Comparison of ENCODE assay signal across 12 cellular contexts in the genomic region with DNA sequence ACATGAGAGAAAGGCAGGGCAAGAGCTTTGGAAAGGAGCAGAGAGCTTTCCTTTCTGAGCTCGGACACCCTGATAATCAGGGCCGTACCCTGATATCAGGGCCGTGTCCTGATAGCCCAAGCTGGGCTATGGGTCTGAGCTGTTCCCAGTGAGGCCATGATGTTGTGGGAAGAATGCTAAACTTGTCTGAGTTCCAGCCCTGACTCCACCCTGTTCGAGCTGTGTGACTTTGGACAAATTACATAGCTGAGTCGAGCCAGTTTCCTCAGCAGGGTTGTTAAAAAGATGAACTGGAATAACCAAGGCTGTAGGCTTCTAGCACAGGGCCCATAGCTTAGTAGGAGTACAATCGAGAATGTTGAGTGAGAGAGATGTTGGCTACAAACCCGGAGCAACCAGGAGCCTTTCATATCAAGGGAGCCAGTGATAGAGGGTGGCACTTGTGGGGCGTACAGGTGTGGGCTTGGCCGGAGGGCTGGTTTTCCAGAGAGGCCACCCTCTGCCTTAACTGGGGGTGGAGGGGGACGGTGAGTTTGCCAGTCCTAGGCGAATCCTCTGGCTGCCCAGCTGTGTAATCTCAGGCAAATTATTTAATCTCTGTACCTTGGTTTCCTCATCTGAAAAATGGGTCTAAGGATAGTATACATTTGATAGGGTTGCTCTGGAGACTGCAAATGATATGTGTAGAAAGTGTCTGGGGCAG. TPM values are rescaled to one million over a fixed set of nuclear protein-coding genes. Genes with fewer than 3 reads are reported as not detected.
A peak's percentile ranks its signal among the peaks of the same experiment; 100 is the strongest.
DNase-seq lines count a peak whose midpoint lies in the region; ATAC-seq, FAIRE-seq and TF ChIP-seq lines count a peak whose summit lies in the region.
"Had no signal": no experiment of that assay in that cellular context is flagged by ENCODE, and none has a peak within 500 bp of the region (broad histone marks: within the 10 kb centered on the region; RNA-seq: fewer than 3 reads in every experiment).

No MANE protein-coding gene starts in this region.

- POLR2A ChIA-PET in activated CD8-positive, alpha-beta T cell treated with anti-CD3 and anti-CD28 coated beads for 36 hours (lab: Charles Lee), result interaction anchor here (0.8 to 4.5 kb wide), 5 partner anchors 10 to 90 kb away, joined by 3 to 30 read pairs (median 9); a partner anchor contains a TSS
- POLR2A ChIA-PET in RWPE1 (lab: Yijun Ruan, JAX; ENCODE audit: low non-redundant PET), result no interaction called here

- H3K9ac ChIP-seq in skeletal muscle tissue (ENCODE audit: low read depth in 1 of 3, low read length in 3 of 3), result peak overlapping the region in 2 of 3 donors; percentile 6 to 50

- no peaks in the 10 kb centered on the region for H3K27me3 Mint-ChIP-seq in activated CD8-positive, alpha-beta T cell treated with anti-CD3 and anti-CD28 coated beads for 36 hours

- no peak for ATAC-seq in activated CD8-positive, alpha-beta T cell treated with anti-CD3 and anti-CD28 coated beads for 36 hours
- ATAC-seq in HG02981 (IDR thresholded peaks at IDR 0.05; ENCODE audit: unreplicated experiment), result no peak

- H3K4me3 Mint-ChIP-seq in activated CD8-positive, alpha-beta T cell treated with anti-CD3 and anti-CD28 coated beads for 36 hours, result peak overlapping the region; percentile 3

- TF ChIP-seq CTCF in activated CD8-positive, alpha-beta T cell treated with anti-CD3 and anti-CD28 coated beads for 36 hours (IDR thresholded peaks at IDR 0.05), result no peak
- TF ChIP-seq CTCF in fibroblast of the aortic adventitia (IDR thresholded peaks at IDR 0.05; ENCODE audit: insufficient read depth, low read length) (no peak), RWPE1 (conservative IDR thresholded peaks at IDR 0.05; ENCODE audit: low read depth) (no peak)

- H3K9me3 Mint-ChIP-seq in activated CD8-positive, alpha-beta T cell treated with anti-CD3 and anti-CD28 coated beads for 36 hours, result peaks cover 3% of the 10 kb centered on the region

- peak; percentile 60 for FAIRE-seq in GM18507 (lab: Jason Lieb, UNC)

- DNase-seq in GM18507 (ENCODE audit: extremely low spot score, insufficient read length, low read depth) (no peak), fibroblast of the aortic adventitia (ENCODE audit: low read depth) (peak; percentile 60), posterior cingulate gyrus (no peak), RWPE1 (ENCODE audit: low spot score) (no peak)
- DNase-seq in activated CD8-positive, alpha-beta T cell treated with anti-CD3 and anti-CD28 coated beads for 36 hours, result no peak
- no peak for DNase-seq in stimulated activated CD4-positive, alpha-beta T cell treated with anti-CD3 and anti-CD28 coated beads, Interleukin-4, amount 100 ng/mL, for 1 hour
- DNase-seq: brain microvascular endothelial cell, NCI-H1436 treated with DMSO at 0.1 percent for 48 hours had no signal

- H3K27ac Mint-ChIP-seq in activated CD8-positive, alpha-beta T cell treated with anti-CD3 and anti-CD28 coated beads for 36 hours, result peak overlapping the region; percentile 89

- H3K9me3 ChIP-seq in skeletal muscle tissue (ENCODE audit: control insufficient read depth in 3 of 3, low read length in 3 of 3), result no peaks in the 10 kb centered on the region

- H3K4me3 ChIP-seq in fibroblast of the aortic adventitia (ENCODE audit: low read depth, low read length) (no peak overlapping the region), skeletal muscle tissue (ENCODE audit: low read length in 3 of 3) (no peak overlapping the region)

- H3K4me1 Mint-ChIP-seq in activated CD8-positive, alpha-beta T cell treated with anti-CD3 and anti-CD28 coated beads for 36 hours (ENCODE audit: low read depth), result peaks cover 57% of the 10 kb centered on the region

- CTCF ChIA-PET in activated CD8-positive, alpha-beta T cell treated with anti-CD3 and anti-CD28 coated beads for 36 hours (lab: Charles Lee), result interaction anchor here (0.8 to 1.8 kb wide), 3 partner anchors 13 to 26 kb away, joined by 3 to 5 read pairs (median 3); no protein-coding TSS in a partner anchor
- CTCF ChIA-PET in RWPE1 (lab: Yijun Ruan, JAX), result interaction anchor here (0.6 to 1.4 kb wide), 3 partner anchors 23 to 651 kb away, joined by 5 to 6 read pairs (median 6); no protein-coding TSS in a partner anchor

- H3K27me3 ChIP-seq in skeletal muscle tissue (ENCODE audit: control insufficient read depth in 3 of 3, insufficient read depth in 3 of 3, low read length in 3 of 3), result no peaks in the 10 kb centered on the region
- H3K27me3 ChIP-seq: brain microvascular endothelial cell had no signal

- peak overlapping the region; percentile 71 for H3K27ac ChIP-seq in skeletal muscle tissue (ENCODE audit: low read depth, low read length)
- H3K27ac ChIP-seq in RWPE1, result no peak overlapping the region
- H3K27ac ChIP-seq: brain microvascular endothelial cell, HL-60 had no signal

- H3K36me3 Mint-ChIP-seq in activated CD8-positive, alpha-beta T cell treated with anti-CD3 and anti-CD28 coated beads for 36 hours (ENCODE audit: low read depth), result peaks cover 21% of the 10 kb centered on the region

- H3K36me3 ChIP-seq in skeletal muscle tissue (ENCODE audit: control insufficient read depth in 3 of 3, insufficient read depth in 3 of 3, low read length in 3 of 3), result no peaks in the 10 kb centered on the region
- H3K36me3 ChIP-seq: brain microvascular endothelial cell had no signal

- intact Hi-C loops in activated CD8-positive, alpha-beta T cell treated with anti-CD3 and anti-CD28 coated beads for 36 hours (cut with micrococcal nuclease), result no loop called here
- intact Hi-C loops in posterior cingulate gyrus (cut with DNase I), result no loop called here

- H3K4me1 ChIP-seq in skeletal muscle tissue (ENCODE audit: control insufficient read depth in 3 of 3, insufficient read depth in 3 of 3, low read length in 3 of 3), result peaks cover 15 to 34% (median 17%) of the 10 kb centered on the region in 3 donors

RNA-seq across cellular contexts. Expression of a gene that starts 3.5 kb away (rescaled TPM):
- 10 to 100 TPM; 42.4 to 43.8 TPM for total RNA-seq in activated CD8-positive, alpha-beta T cell treated with anti-CD3 and anti-CD28 coated beads for 36 hours
- not detected in 2 replicates for total RNA-seq in fibroblast of the aortic adventitia (ENCODE audit: low replicate concordance)
- total RNA-seq in skeletal muscle tissue, result not detected
- total RNA-seq: myocyte had no signal

RNA-seq across cellular contexts. Expression of a gene that starts 43.6 kb away (rescaled TPM):
- 1 to 10 TPM; 3.5 to 5.1 TPM for total RNA-seq in activated CD8-positive, alpha-beta T cell treated with anti-CD3 and anti-CD28 coated beads for 36 hours
- total RNA-seq in fibroblast of the aortic adventitia (ENCODE audit: low replicate concordance) (2.3 and 2.4 TPM in 2 replicates), skeletal muscle tissue (2.6 TPM)

Comparison
In these comparisons a context has a peak if more than half of its experiments do, and no peak if none do; other contexts are left out.
1. RNA of a gene that starts 3.5 kb away (total RNA-seq): 42.4 to 43.8 TPM in activated CD8-positive, alpha-beta T cell treated with anti-CD3 and anti-CD28 coated beads for 36 hours; not detected in fibroblast of the aortic adventitia and not detected in skeletal muscle tissue (single experiment); every median in the first group is over 10 times any median in the second.